ENCODE assay signal across 8 cellular contexts in the genomic region with DNA sequence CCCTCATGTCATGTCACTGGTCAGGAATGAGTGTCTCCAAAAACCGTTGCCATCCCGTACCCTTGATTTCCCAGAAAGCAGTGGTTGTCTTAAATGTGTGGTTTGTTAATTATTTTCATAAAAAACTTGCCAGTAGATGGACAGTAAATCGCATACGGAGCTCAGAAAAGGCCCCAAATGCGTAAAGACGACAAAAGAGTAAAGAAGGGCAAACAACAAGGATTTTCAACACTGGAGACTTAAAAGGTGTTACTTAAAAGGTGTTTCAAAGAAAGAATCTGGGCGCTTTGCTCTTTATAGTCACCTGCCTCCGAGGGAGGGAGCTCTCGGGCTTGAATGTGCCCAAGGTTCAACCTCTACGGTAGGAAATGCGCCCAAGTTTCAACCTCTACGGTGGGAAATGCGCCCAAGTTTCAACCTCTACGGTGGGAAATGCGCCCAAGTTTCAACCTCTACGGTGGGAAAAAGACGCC. TPM values are rescaled to one million over a fixed set of nuclear protein-coding genes. Genes with fewer than 3 reads are reported as not detected.
A peak's percentile ranks its signal among the peaks of the same experiment; 100 is the strongest.
DNase-seq lines count a peak whose midpoint lies in the region; ATAC-seq and TF ChIP-seq lines count a peak whose summit lies in the region.

No MANE protein-coding gene starts in this region.

- POLR2A ChIA-PET in HCT116 (lab: Charles Lee) = interaction anchor here (0.9 to 1.6 kb wide), 4 partner anchors 9 to 374 kb away, joined by 3 to 4 read pairs (median 4); partner anchors contain the start of genes HNRNPK, RMI1 and UBQLN1
- POLR2A ChIA-PET in activated CD8-positive, alpha-beta T cell treated with anti-CD3 and anti-CD28 coated beads for 36 hours (lab: Charles Lee) = interaction anchor here (0.6 to 2.0 kb wide), 12 partner anchors 36 to 423 kb away, joined by 3 to 14 read pairs (median 3); partner anchors contain the start of genes HNRNPK, IDNK, RMI1 and UBQLN1

- H3K9me3 ChIP-seq in HCT116 (ENCODE audit: control insufficient read depth in 1 of 2, insufficient read depth in 1 of 2, low read depth in 1 of 2, low read length in 2 of 2) = no peaks in the 10 kb centered on the region
- H3K9me3 ChIP-seq in MG63 = no peaks in the 10 kb centered on the region

- CTCF ChIA-PET in HCT116 (lab: Charles Lee) = interaction anchor here (1.2 to 2.0 kb wide), 2 partner anchors 14 to 17 kb away, joined by 3 to 6 read pairs; no protein-coding TSS in a partner anchor
- CTCF ChIA-PET in activated CD8-positive, alpha-beta T cell treated with anti-CD3 and anti-CD28 coated beads for 36 hours (lab: Charles Lee) = interaction anchor here (0.7 to 2.6 kb wide), 11 partner anchors 40 to 376 kb away, joined by 3 to 6 read pairs (median 3); partner anchors contain the start of genes HNRNPK and RMI1

- ATAC-seq in HCT116 = peak; percentile 26
- ATAC-seq in activated CD8-positive, alpha-beta T cell treated with anti-CD3 and anti-CD28 coated beads for 36 hours = peak; percentile 31

- H3K36me3 ChIP-seq in HCT116 (ENCODE audit: control insufficient read depth in 1 of 2, insufficient read depth in 2 of 2, low read length in 2 of 2) (no peaks in the 10 kb centered on the region), MG63 (no peaks in the 10 kb centered on the region)

- H3K27me3 Mint-ChIP-seq in activated CD8-positive, alpha-beta T cell treated with anti-CD3 and anti-CD28 coated beads for 36 hours = no peaks in the 10 kb centered on the region
- H3K27me3 Mint-ChIP-seq in osteocyte (ENCODE audit: unreplicated experiment) = no peaks in the 10 kb centered on the region

- H3K27me3 ChIP-seq in HCT116 (ENCODE audit: insufficient read depth, low read length) (no peaks in the 10 kb centered on the region), MG63 (no peaks in the 10 kb centered on the region)

- RAD21 ChIA-PET in HCT116 (lab: Charles Lee; ENCODE audit: low non-redundant PET in 1 of 2, low total read pairs in 2 of 2, uncharacterized antibody in 2 of 2, unreplicated experiment in 2 of 2) = no interaction called here

- H3K79me2 ChIP-seq in HCT116 (ENCODE audit: insufficient read depth, low read length) = 0 out of 2 replicates have a peak, but pooled peaks cover 3% of the 10 kb centered on the region

- TF ChIP-seq POLR2A in HCT116 (IDR thresholded peaks at IDR 0.05; ENCODE audit: borderline replicate concordance, extremely low read depth, insufficient read depth, insufficient read length) = no peak

- peaks cover 6 to 19% of the 10 kb centered on the region in 2 experiments for H3K4me1 ChIP-seq in HCT116 (ENCODE audit: control insufficient read depth in 1 of 2, insufficient read depth in 2 of 2, low read length in 2 of 2)

- no peaks in the 10 kb centered on the region for H3K9me3 Mint-ChIP-seq in activated CD8-positive, alpha-beta T cell treated with anti-CD3 and anti-CD28 coated beads for 36 hours
- no peaks in the 10 kb centered on the region for H3K9me3 Mint-ChIP-seq in osteocyte (ENCODE audit: unreplicated experiment)

- no peaks in the 10 kb centered on the region for H3K36me3 Mint-ChIP-seq in activated CD8-positive, alpha-beta T cell treated with anti-CD3 and anti-CD28 coated beads for 36 hours (ENCODE audit: low read depth)
- peaks cover 4% of the 10 kb centered on the region for H3K36me3 Mint-ChIP-seq in osteocyte (ENCODE audit: unreplicated experiment)

- H3K4me1 Mint-ChIP-seq in activated CD8-positive, alpha-beta T cell treated with anti-CD3 and anti-CD28 coated beads for 36 hours (ENCODE audit: low read depth) = peaks cover 17% of the 10 kb centered on the region
- peaks cover 12% of the 10 kb centered on the region for H3K4me1 Mint-ChIP-seq in osteocyte (ENCODE audit: unreplicated experiment)

- H3K27ac ChIP-seq in HCT116 (ENCODE audit: low read depth, low read length) = peak overlapping the region; percentile 70

- peak; percentile 41 for TF ChIP-seq RAD21 in HCT116 (IDR thresholded peaks at IDR 0.05; ENCODE audit: low read depth)

- DNase-seq in activated CD4-positive, alpha-beta T cell treated with anti-CD3 and anti-CD28 coated beads for 4 hours = peak; percentile 46 to 58
- no peak for DNase-seq in activated CD4-positive, alpha-beta T cell treated with anti-CD3 and anti-CD28 coated beads, Interleukin-2, amount 50 U/mL, for 48 hours
- DNase-seq in HCT116 (ENCODE audit: low read depth, low spot score) (no peak), MG63 (no peak), glomerular visceral epithelial cell (ENCODE audit: extremely low spot score) (peak; percentile 59), osteocyte (ENCODE audit: extremely low spot score, unreplicated experiment) (no peak), T1000 (lab: John Stamatoyannopoulos, UW) (no peak)
- DNase-seq in activated CD8-positive, alpha-beta T cell treated with anti-CD3 and anti-CD28 coated beads for 36 hours = no peak

- peak overlapping the region; percentile 90 for H3K27ac Mint-ChIP-seq in activated CD8-positive, alpha-beta T cell treated with anti-CD3 and anti-CD28 coated beads for 36 hours
- peak overlapping the region; percentile 97 for H3K27ac Mint-ChIP-seq in osteocyte (ENCODE audit: unreplicated experiment)

- H3K4me3 Mint-ChIP-seq in activated CD8-positive, alpha-beta T cell treated with anti-CD3 and anti-CD28 coated beads for 36 hours = peak overlapping the region; percentile 83
- H3K4me3 Mint-ChIP-seq in osteocyte (ENCODE audit: unreplicated experiment) = peak overlapping the region; percentile 88

- intact Hi-C loops in HCT116 (cut with micrococcal nuclease) = no loop called here
- intact Hi-C loops in activated CD8-positive, alpha-beta T cell treated with anti-CD3 and anti-CD28 coated beads for 36 hours (cut with micrococcal nuclease) = loop anchor here (5.0 to 10.0 kb wide), 2 partner anchors 62 to 216 kb away; partner anchors contain the start of genes HNRNPK, RMI1 and UBQLN1

- TF ChIP-seq CTCF in HCT116 (IDR thresholded peaks at IDR 0.05 in 2 of 3, conservative IDR thresholded peaks at IDR 0.05 in 1 of 3; ENCODE audit: borderline replicate concordance in 1 of 3, insufficient read depth in 1 of 3, low read depth in 2 of 3, low read length in 2 of 3) = peak; percentile 15 to 44 (median 22); a peak in 3 of 6 replicates
- TF ChIP-seq CTCF in activated CD8-positive, alpha-beta T cell treated with anti-CD3 and anti-CD28 coated beads for 36 hours (IDR thresholded peaks at IDR 0.05) = no peak
- peak; percentile 47 for TF ChIP-seq CTCF in osteocyte (IDR thresholded peaks at IDR 0.05)

- TSS peak; percentile 59 for BruUV-seq in HCT116 (replicated peaks; lab: Mats Ljungman, UMichigan)

- peak overlapping the region; percentile 77 for H3K9ac ChIP-seq in HCT116 (ENCODE audit: low read length)

- H3K9me2 ChIP-seq in HCT116 (ENCODE audit: insufficient read depth) = no peaks in the 10 kb centered on the region

- H3K4me3 ChIP-seq in HCT116 (replicated peaks in 1 of 2; ENCODE audit: low read depth in 1 of 2, low read length in 2 of 2) (peak overlapping the region; percentile 37 to 61), MG63 (peak overlapping the region; percentile 63)

- peak overlapping the region; percentile 93 for H3K4me2 ChIP-seq in HCT116 (ENCODE audit: low read length)

- H2AFZ ChIP-seq in HCT116 (ENCODE audit: low read depth, low read length, poor library complexity, severe bottlenecking) = no peak overlapping the region

- H4K20me1 ChIP-seq in HCT116 (ENCODE audit: insufficient read depth) = no peaks in the 10 kb centered on the region

TF ChIP-seq in HCT116, 20 proteins besides CTCF, POLR2A, EP300 and RAD21 (continues in another document):
- no peak for TF ChIP-seq ZFX (IDR thresholded peaks at IDR 0.05)
- TF ChIP-seq ATF3 (IDR thresholded peaks at IDR 0.05) = no peak
- TF ChIP-seq, protein P1, sequence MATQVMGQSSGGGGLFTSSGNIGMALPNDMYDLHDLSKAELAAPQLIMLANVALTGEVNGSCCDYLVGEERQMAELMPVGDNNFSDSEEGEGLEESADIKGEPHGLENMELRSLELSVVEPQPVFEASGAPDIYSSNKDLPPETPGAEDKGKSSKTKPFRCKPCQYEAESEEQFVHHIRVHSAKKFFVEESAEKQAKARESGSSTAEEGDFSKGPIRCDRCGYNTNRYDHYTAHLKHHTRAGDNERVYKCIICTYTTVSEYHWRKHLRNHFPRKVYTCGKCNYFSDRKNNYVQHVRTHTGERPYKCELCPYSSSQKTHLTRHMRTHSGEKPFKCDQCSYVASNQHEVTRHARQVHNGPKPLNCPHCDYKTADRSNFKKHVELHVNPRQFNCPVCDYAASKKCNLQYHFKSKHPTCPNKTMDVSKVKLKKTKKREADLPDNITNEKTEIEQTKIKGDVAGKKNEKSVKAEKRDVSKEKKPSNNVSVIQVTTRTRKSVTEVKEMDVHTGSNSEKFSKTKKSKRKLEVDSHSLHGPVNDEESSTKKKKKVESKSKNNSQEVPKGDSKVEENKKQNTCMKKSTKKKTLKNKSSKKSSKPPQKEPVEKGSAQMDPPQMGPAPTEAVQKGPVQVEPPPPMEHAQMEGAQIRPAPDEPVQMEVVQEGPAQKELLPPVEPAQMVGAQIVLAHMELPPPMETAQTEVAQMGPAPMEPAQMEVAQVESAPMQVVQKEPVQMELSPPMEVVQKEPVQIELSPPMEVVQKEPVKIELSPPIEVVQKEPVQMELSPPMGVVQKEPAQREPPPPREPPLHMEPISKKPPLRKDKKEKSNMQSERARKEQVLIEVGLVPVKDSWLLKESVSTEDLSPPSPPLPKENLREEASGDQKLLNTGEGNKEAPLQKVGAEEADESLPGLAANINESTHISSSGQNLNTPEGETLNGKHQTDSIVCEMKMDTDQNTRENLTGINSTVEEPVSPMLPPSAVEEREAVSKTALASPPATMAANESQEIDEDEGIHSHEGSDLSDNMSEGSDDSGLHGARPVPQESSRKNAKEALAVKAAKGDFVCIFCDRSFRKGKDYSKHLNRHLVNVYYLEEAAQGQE (IDR thresholded peaks at IDR 0.05; ENCODE audit: low read depth) = no peak
- no peak for TF ChIP-seq SP1 (IDR thresholded peaks at IDR 0.05; ENCODE audit: low read depth)
- no peak for TF ChIP-seq ZNF274 (IDR thresholded peaks at IDR 0.05; ENCODE audit: low read depth, low read length)
- TF ChIP-seq SRF (IDR thresholded peaks at IDR 0.05; ENCODE audit: low read depth) = no peak

RNA-seq across cellular contexts. Expression of gene KIF27, which starts 0.7 kb away (rescaled TPM):
- 4.3 TPM for total RNA-seq in HCT116 (2021; ENCODE audit: unreplicated experiment)
- 0.79 and 0.91 TPM in 2 replicates for polyA plus RNA-seq in HCT116 (2012)
- 0.69 and 1.8 TPM in 2 replicates for total RNA-seq in MG63 (2014; rRNA removed; shearing (Covaris generic); ENCODE audit: low replicate concordance)
- 1 to 10 TPM; 2.6 to 3.4 TPM for total RNA-seq in activated CD8-positive, alpha-beta T cell treated with anti-CD3 and anti-CD28 coated beads for 36 hours
- total RNA-seq in osteocyte = 4.2 and 6.4 TPM in 2 replicates

RNA-seq across cellular contexts. Expression of gene HNRNPK, which starts 59.5 kb away (rescaled TPM):
- 624 TPM for total RNA-seq in HCT116 (2021; ENCODE audit: unreplicated experiment)
- polyA plus RNA-seq in HCT116 (2012) = 345 and 465 TPM in 2 replicates
- 753 and 901 TPM in 2 replicates for total RNA-seq in MG63 (2014; rRNA removed; shearing (Covaris generic); ENCODE audit: low replicate concordance)
- total RNA-seq in activated CD8-positive, alpha-beta T cell treated with anti-CD3 and anti-CD28 coated beads for 36 hours = 100 to 1,000 TPM; 761 to 773 TPM
- total RNA-seq in osteocyte = 497 and 512 TPM in 2 replicates

Comparison
In these comparisons a context has a peak if more than half of its experiments do, and no peak if none do; other contexts are left out.
1. DNase-seq: peak in activated CD4-positive, alpha-beta T cell treated with anti-CD3 and anti-CD28 coated beads for 4 hours (2 of 2) and glomerular visceral epithelial cell (single experiment); none in activated CD4-positive, alpha-beta T cell treated with anti-CD3 and anti-CD28 coated beads, Interleukin-2, amount 50 U/mL, for 48 hours (0 of 2), HCT116 (single experiment), MG63 (single experiment), activated CD8-positive, alpha-beta T cell treated with anti-CD3 and anti-CD28 coated beads for 36 hours (single experiment), osteocyte (single experiment) and T1000 (single experiment).